ENCODE assay signal across 1 cellular context in the genomic region with DNA sequence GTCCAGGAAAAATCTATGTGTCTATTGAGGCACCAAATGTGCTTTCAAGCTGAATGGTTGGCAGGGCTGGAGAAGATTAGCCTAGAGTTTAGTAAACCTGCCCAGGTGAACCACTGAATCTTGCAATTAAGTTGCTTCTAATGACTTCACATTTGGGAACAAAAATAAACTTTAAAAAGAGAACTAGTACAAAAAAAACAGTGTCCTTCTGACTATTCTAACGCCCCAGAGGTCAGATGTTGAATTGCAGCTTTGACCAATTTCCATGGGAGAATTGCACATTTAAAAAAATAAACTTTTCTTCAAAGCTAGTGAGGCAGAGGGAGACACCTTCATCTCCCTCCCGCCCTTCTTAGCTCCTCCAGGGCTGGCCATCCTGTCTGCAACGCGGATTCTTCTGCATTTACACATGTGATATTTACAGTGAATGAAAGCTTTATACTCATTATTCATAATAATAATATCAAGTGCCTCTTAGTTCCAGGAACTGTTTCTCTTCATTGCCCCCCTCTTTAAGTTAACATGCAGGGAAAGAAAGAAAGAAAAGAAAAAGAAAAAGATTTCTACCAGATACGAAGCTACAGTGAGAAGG.
TF ChIP-seq lines count a peak whose summit lies in the region.

No MANE protein-coding gene starts in this region.

TF ChIP-seq in WTC11, 78 proteins besides CTCF, POLR2A, EP300 and RAD21 (continued from another document):
- TF ChIP-seq GRHL2 (CRISPR knock-in tag; IDR thresholded peaks at IDR 0.05; ENCODE audit: insufficient replicate concordance, severe bottlenecking): no peak
- TF ChIP-seq, protein P1, sequence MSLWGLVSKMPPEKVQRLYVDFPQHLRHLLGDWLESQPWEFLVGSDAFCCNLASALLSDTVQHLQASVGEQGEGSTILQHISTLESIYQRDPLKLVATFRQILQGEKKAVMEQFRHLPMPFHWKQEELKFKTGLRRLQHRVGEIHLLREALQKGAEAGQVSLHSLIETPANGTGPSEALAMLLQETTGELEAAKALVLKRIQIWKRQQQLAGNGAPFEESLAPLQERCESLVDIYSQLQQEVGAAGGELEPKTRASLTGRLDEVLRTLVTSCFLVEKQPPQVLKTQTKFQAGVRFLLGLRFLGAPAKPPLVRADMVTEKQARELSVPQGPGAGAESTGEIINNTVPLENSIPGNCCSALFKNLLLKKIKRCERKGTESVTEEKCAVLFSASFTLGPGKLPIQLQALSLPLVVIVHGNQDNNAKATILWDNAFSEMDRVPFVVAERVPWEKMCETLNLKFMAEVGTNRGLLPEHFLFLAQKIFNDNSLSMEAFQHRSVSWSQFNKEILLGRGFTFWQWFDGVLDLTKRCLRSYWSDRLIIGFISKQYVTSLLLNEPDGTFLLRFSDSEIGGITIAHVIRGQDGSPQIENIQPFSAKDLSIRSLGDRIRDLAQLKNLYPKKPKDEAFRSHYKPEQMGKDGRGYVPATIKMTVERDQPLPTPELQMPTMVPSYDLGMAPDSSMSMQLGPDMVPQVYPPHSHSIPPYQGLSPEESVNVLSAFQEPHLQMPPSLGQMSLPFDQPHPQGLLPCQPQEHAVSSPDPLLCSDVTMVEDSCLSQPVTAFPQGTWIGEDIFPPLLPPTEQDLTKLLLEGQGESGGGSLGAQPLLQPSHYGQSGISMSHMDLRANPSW (CRISPR knock-in tag; conservative IDR thresholded peaks at IDR 0.05; ENCODE audit: low read depth): no peak
- no peak for TF ChIP-seq CBFB (CRISPR knock-in tag; IDR thresholded peaks at IDR 0.05; ENCODE audit: low read depth)
- no peak for TF ChIP-seq MYBL2 (CRISPR knock-in tag; IDR thresholded peaks at IDR 0.05)
